9 cellular contexts compared by ENCODE assay signal in genomic region chr2:156340818-156341481, GRCh38. TPM values are rescaled to one million over a fixed set of nuclear protein-coding genes. Genes with fewer than 3 reads are reported as not detected.
DNase-seq lines count a peak whose midpoint lies in the region; ATAC-seq, FAIRE-seq and TF ChIP-seq lines count a peak whose summit lies in the region.
"Had no signal": no experiment of that assay in that cellular context is flagged by ENCODE, and none has a peak within 500 bp of the region (broad histone marks: within the 10 kb centered on the region; RNA-seq: fewer than 3 reads in every experiment).

No MANE protein-coding gene starts in this region.

- H4K20me1 ChIP-seq in OCI-LY7 (ENCODE audit: insufficient read depth, low read length), result no peaks in the 10 kb centered on the region

- no peaks in the 10 kb centered on the region for H3K36me3 ChIP-seq in OCI-LY7 (ENCODE audit: insufficient read depth, low read length)
- H3K36me3 ChIP-seq in bronchial epithelial cell (ENCODE audit: control insufficient read depth, insufficient read depth, low read length), result no peaks in the 10 kb centered on the region
- no peaks in the 10 kb centered on the region for H3K36me3 ChIP-seq in lung (ENCODE audit: control insufficient read depth in 2 of 2, insufficient read depth in 2 of 2, low read length in 2 of 2)
- H3K36me3 ChIP-seq in testis (ENCODE audit: low read depth, missing control alignments), result no peaks in the 10 kb centered on the region

- WGBS in lung, 2 donors, result 4 to 5% methylated on average over 16 of the region's 16 CpGs
- WGBS in testis, 2 donors, result 3 to 4% methylated on average over 16 of the region's 16 CpGs

- POLR2A ChIA-PET in OCI-LY7 (lab: Charles Lee), result interaction anchor here (0.6 to 1.0 kb wide), 2 partner anchors 245 to 956 kb away, joined by 3 read pairs; no protein-coding TSS in a partner anchor

- TF ChIP-seq CTCF in OCI-LY7 (conservative IDR thresholded peaks at IDR 0.05; ENCODE audit: low read length) (no peak), bronchial epithelial cell (IDR thresholded peaks at IDR 0.05; ENCODE audit: insufficient read depth, low read length, severe bottlenecking) (no peak), lung (IDR thresholded peaks at IDR 0.05; ENCODE audit: control extremely low read depth, extremely low read depth) (no peak), testis (IDR thresholded peaks at IDR 0.05) (no peak)

- H2AFZ ChIP-seq in OCI-LY7 (ENCODE audit: low read length), result peak overlapping the region; percentile 94; the same call in 1 of the 2 replicates

- H3K4me1 ChIP-seq in OCI-LY7 (ENCODE audit: insufficient read depth, low read length, poor library complexity, severe bottlenecking) (peaks cover 14% of the 10 kb centered on the region), lung (ENCODE audit: control insufficient read depth in 2 of 2, insufficient read depth in 2 of 2, low read length in 2 of 2) (no peaks in the 10 kb centered on the region), testis (peaks cover 6% of the 10 kb centered on the region)

- H3K27me3 ChIP-seq in bronchial epithelial cell (ENCODE audit: control insufficient read depth, insufficient read depth, low read length), result no peaks in the 10 kb centered on the region
- H3K27me3 ChIP-seq in lung (ENCODE audit: control insufficient read depth, insufficient read depth), result no peaks in the 10 kb centered on the region
- H3K27me3 ChIP-seq in testis, result no peaks in the 10 kb centered on the region

- peak; percentile 65 for DNase-seq in NCI-H510A treated with DMSO at 0.1 percent for 48 hours (lab: John Stamatoyannopoulos, UW)
- DNase-seq in NCI-H510A (lab: John Stamatoyannopoulos, UW), result no peak
- DNase-seq in OCI-LY7 (ENCODE audit: low spot score), result no peak
- DNase-seq in bronchial epithelial cell (ENCODE audit: low read depth), result no peak
- DNase-seq in lung (ENCODE audit: low spot score), result no peak
- DNase-seq in testis, result no peak

- H3K27ac ChIP-seq in OCI-LY7 (ENCODE audit: low read depth, low read length, poor library complexity, severe bottlenecking) (no peak overlapping the region), lung (ENCODE audit: low read depth in 1 of 2, low read length in 1 of 2) (peak overlapping the region; percentile 100), testis (peak overlapping the region; percentile 100)

- no peaks in the 10 kb centered on the region for H3K79me2 ChIP-seq in OCI-LY7 (ENCODE audit: insufficient read depth, low read depth, low read length)

- ATAC-seq in HG02870 (IDR thresholded peaks at IDR 0.05; ENCODE audit: unreplicated experiment), result peak; percentile 10
- ATAC-seq in lung (ENCODE audit: insufficient read depth, low FRiP score), result no peak
- no peak for ATAC-seq in HG03565 (IDR thresholded peaks at IDR 0.05; ENCODE audit: unreplicated experiment)

- H3K4me3 ChIP-seq in OCI-LY7 (ENCODE audit: low read depth, low read length, poor library complexity, severe bottlenecking), result peak overlapping the region; percentile 77
- H3K4me3 ChIP-seq in bronchial epithelial cell (ENCODE audit: low read depth, low read length), result peak overlapping the region; percentile 90
- peak overlapping the region; percentile 92 for H3K4me3 ChIP-seq in lung
- H3K4me3 ChIP-seq in testis, result peak overlapping the region; percentile 93 to 99

- FAIRE-seq in bronchial epithelial cell (lab: Jason Lieb, UNC), result no peak
- FAIRE-seq: colon had no signal

- TSS peak; percentile 74 for BruUV-seq in OCI-LY7 (replicated peaks; lab: Mats Ljungman, UMichigan)

- CTCF ChIA-PET in OCI-LY7 (lab: Charles Lee; ENCODE audit: unreplicated experiment), result no interaction called here

- H3K9me2 ChIP-seq in OCI-LY7 (ENCODE audit: insufficient read depth, low read length), result no peaks in the 10 kb centered on the region

- no peak for TF ChIP-seq POLR2A in testis (IDR thresholded peaks at IDR 0.05)

- H3K9me3 ChIP-seq in OCI-LY7 (ENCODE audit: low read length) (no peaks in the 10 kb centered on the region), lung (ENCODE audit: control insufficient read depth in 2 of 2, insufficient read depth in 1 of 2, low read length in 1 of 2) (no peaks in the 10 kb centered on the region), testis (no peaks in the 10 kb centered on the region)

- H3K4me2 ChIP-seq in OCI-LY7 (ENCODE audit: low read length), result peak overlapping the region; percentile 70

- intact Hi-C loops in OCI-LY7 (cut with micrococcal nuclease; ENCODE audit: unreplicated experiment) (no loop called here), testis (cut with DNase I; ENCODE audit: low total_unique reads) (no loop called here)

RNA-seq across cellular contexts. Expression of gene NR4A2, which starts 8.4 kb away (rescaled TPM):
- total RNA-seq in OCI-LY7 (2014; rRNA removed; shearing (Covaris generic)), result not detected in 2 replicates
- total RNA-seq in OCI-LY7 (2022) (0.13 and 0.59 TPM in 2 replicates), bronchial epithelial cell (under 0.01 and 0.26 TPM in 2 replicates), lung (1 to 10 TPM; 4.2 to 7.9 TPM), testis (1 to 10 TPM; 3.2 to 3.9 TPM)
- polyA plus RNA-seq in lung (1 to 10 TPM; 3.7 to 7.0 TPM), testis (ENCODE audit: insufficient read depth, low read depth, low replicate concordance) (9.5 TPM)
